Comparison of ENCODE assay signal across 32 cellular contexts in genomic region chr1:203840208-203840808, GRCh38.
"Had no signal": no experiment of that assay in that cellular context is flagged by ENCODE, and none has a peak within 500 bp of the region (broad histone marks: within the 10 kb centered on the region; RNA-seq: fewer than 3 reads in every experiment).

No MANE protein-coding gene starts in this region.

- H3K4me3 Mint-ChIP-seq: activated B cell treated with CpG ODN at 0.5 μM for 24 hours; activated CD8-positive, alpha-beta T cell treated with anti-CD3 and anti-CD28 coated beads for 36 hours; activated naive CD8-positive, alpha-beta T cell treated with anti-CD3 and anti-CD28 coated beads, Interleukin-2, amount 10 ng/mL, durations not matched to agents 7 days and 5 days; activated T-cell treated with anti-CD3 and anti-CD28 coated beads, Interleukin-2, amount 50 U/mL, for 4 hours; activated T-helper 17 cell treated with anti-CD3 and anti-CD28 coated beads, Interleukin-2, amount 50 U/mL, for 72 hours; brain; endodermal cell; T-cell; T-helper 1 cell treated with Interleukin-12 subunit alpha and Interleukin-12 subunit beta and Interleukin-4 antibody, amounts not matched to agents 30 μg/mL and 1 μg/mL, for 36 hours; T-helper 2 cell treated with Interferon-gamma antibody and Interleukin-4, amounts not matched to agents 5 μg/mL and 100 μg/mL, for 36 hours had no signal

- DNase-seq: activated B cell treated with CpG ODN at 0.5 μM for 24 hours; activated CD4-positive, alpha-beta T cell treated with anti-CD3 and anti-CD28 coated beads for 48 hours; activated CD4-positive, alpha-beta T cell treated with anti-CD3 and anti-CD28 coated beads, Interleukin-2, amount 50 U/mL, for 1 hour; activated CD4-positive, alpha-beta T cell treated with anti-CD3 and anti-CD28 coated beads, Interleukin-2, amount 50 U/mL, for 48 hours; activated CD8-positive, alpha-beta memory T cell treated with anti-CD3 and anti-CD28 coated beads for 24 hours; activated CD8-positive, alpha-beta T cell treated with anti-CD3 and anti-CD28 coated beads for 36 hours; activated effector memory CD4-positive, alpha-beta T cell treated with Interleukin-2 at 50 U/mL for 16 hours; activated gamma-delta T cell treated with Interleukin-2 at 50 U/mL for 16 hours; activated naive CD4-positive, alpha-beta T cell treated with anti-CD3 and anti-CD28 coated beads, Interleukin-2, amount 50 U/mL, for 16 hours; activated naive CD4-positive, alpha-beta T cell treated with Interleukin-2 at 50 U/mL for 16 hours; activated naive CD8-positive, alpha-beta T cell treated with anti-CD3 and anti-CD28 coated beads, Interleukin-2, amount 10 ng/mL, durations not matched to agents 7 days and 5 days; activated T-cell treated with anti-CD3 and anti-CD28 coated beads, Interleukin-2, amount 50 U/mL, for 4 hours; central memory CD4-positive, alpha-beta T cell; cerebellar nuclear complex; colonic mucosa; effector CD8-positive, alpha-beta T cell; endodermal cell; esophagus squamous epithelium; foreskin melanocyte; heart right ventricle; SW 1271; T-cell had no signal

- H3K36me3 ChIP-seq: breast epithelium had no signal

- H3K27me3 ChIP-seq: ascending aorta, breast epithelium, cardiac muscle cell, colonic mucosa, esophagus squamous epithelium, gastroesophageal sphincter, heart right ventricle had no signal

- H3K9me3 Mint-ChIP-seq: activated B cell treated with CpG ODN at 0.5 μM for 24 hours; activated CD8-positive, alpha-beta T cell treated with anti-CD3 and anti-CD28 coated beads for 36 hours; activated naive CD8-positive, alpha-beta T cell treated with anti-CD3 and anti-CD28 coated beads, Interleukin-2, amount 10 ng/mL, durations not matched to agents 7 days and 5 days; activated T-cell treated with anti-CD3 and anti-CD28 coated beads, Interleukin-2, amount 50 U/mL, for 4 hours; activated T-helper 17 cell treated with anti-CD3 and anti-CD28 coated beads, Interleukin-2, amount 50 U/mL, for 72 hours; T-cell; T-helper 1 cell treated with Interleukin-12 subunit alpha and Interleukin-12 subunit beta and Interleukin-4 antibody, amounts not matched to agents 30 μg/mL and 1 μg/mL, for 36 hours had no signal

- H3K27ac Mint-ChIP-seq: activated B cell treated with CpG ODN at 0.5 μM for 24 hours; activated CD8-positive, alpha-beta T cell treated with anti-CD3 and anti-CD28 coated beads for 36 hours; activated naive CD8-positive, alpha-beta T cell treated with anti-CD3 and anti-CD28 coated beads, Interleukin-2, amount 10 ng/mL, durations not matched to agents 7 days and 5 days; activated T-helper 17 cell treated with anti-CD3 and anti-CD28 coated beads, Interleukin-2, amount 50 U/mL, for 72 hours; brain; endodermal cell; T-cell; T-helper 1 cell treated with Interleukin-12 subunit alpha and Interleukin-12 subunit beta and Interleukin-4 antibody, amounts not matched to agents 30 μg/mL and 1 μg/mL, for 36 hours; T-helper 2 cell treated with Interferon-gamma antibody and Interleukin-4, amounts not matched to agents 5 μg/mL and 100 μg/mL, for 36 hours had no signal

- H3K4me1 Mint-ChIP-seq: activated B cell treated with CpG ODN at 0.5 μM for 24 hours; activated naive CD8-positive, alpha-beta T cell treated with anti-CD3 and anti-CD28 coated beads, Interleukin-2, amount 10 ng/mL, durations not matched to agents 7 days and 5 days; activated T-helper 17 cell treated with anti-CD3 and anti-CD28 coated beads, Interleukin-2, amount 50 U/mL, for 72 hours; brain; endodermal cell had no signal

- H3K4me1 ChIP-seq: breast epithelium, colonic mucosa had no signal

- H3K27me3 Mint-ChIP-seq: activated B cell treated with CpG ODN at 0.5 μM for 24 hours; activated CD8-positive, alpha-beta T cell treated with anti-CD3 and anti-CD28 coated beads for 36 hours; activated naive CD8-positive, alpha-beta T cell treated with anti-CD3 and anti-CD28 coated beads, Interleukin-2, amount 10 ng/mL, durations not matched to agents 7 days and 5 days; activated T-helper 17 cell treated with anti-CD3 and anti-CD28 coated beads, Interleukin-2, amount 50 U/mL, for 72 hours; brain; T-cell had no signal

- H3K4me3 ChIP-seq: ascending aorta, breast epithelium, cardiac muscle cell, colonic mucosa, esophagus squamous epithelium, gastroesophageal sphincter, heart right ventricle had no signal

- H3K9me3 ChIP-seq: ascending aorta, breast epithelium, colonic mucosa, esophagus squamous epithelium, gastroesophageal sphincter, heart right ventricle had no signal

- H3K27ac ChIP-seq: breast epithelium, cardiac muscle cell, colonic mucosa, epithelial cell of prostate, esophagus squamous epithelium, gastroesophageal sphincter, heart right ventricle, VCaP had no signal
